Comparison of ENCODE assay signal across 9 cellular contexts in the genomic region with DNA sequence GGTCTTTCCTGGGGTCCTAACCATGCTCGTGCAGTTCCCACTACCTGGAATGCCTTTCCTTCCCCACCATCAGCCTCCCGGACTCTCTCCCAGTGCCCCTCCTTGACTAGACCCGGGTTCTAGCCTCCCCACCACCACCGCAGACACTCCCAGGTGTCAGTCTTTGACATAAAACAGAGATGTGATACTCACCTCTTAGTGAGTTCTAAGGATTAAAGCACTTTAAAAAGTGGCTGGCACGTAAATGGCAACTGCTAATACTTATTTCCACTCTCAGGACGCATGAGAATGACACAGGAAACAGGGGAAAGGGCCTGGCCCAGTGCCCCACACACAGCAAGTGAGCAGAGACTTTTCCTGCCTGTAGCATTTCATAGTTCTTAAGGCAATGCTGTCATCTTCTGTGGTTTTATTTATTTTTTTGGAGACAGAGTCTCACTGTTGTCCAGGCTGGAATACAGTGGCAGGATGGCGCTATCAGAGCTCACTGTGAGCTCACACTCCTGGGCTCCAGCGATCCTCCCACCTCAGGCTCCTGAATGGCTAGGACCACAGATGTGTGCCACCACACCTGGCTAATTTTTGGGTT. TPM values are rescaled to one million over a fixed set of nuclear protein-coding genes. Genes with fewer than 3 reads are reported as not detected.
A peak's percentile ranks its signal among the peaks of the same experiment; 100 is the strongest.
DNase-seq lines count a peak whose midpoint lies in the region; ATAC-seq, FAIRE-seq and TF ChIP-seq lines count a peak whose summit lies in the region.
"Had no signal": no experiment of that assay in that cellular context is flagged by ENCODE, and none has a peak within 500 bp of the region (broad histone marks: within the 10 kb centered on the region; RNA-seq: fewer than 3 reads in every experiment).

No MANE protein-coding gene starts in this region.

- H3K4me1 Mint-ChIP-seq in activated T-cell treated with anti-CD3 and anti-CD28 coated beads, Interleukin-2, amount 50 U/mL, for 24 hours (ENCODE audit: low read depth) = peaks cover 76% of the 10 kb centered on the region
- H3K4me1 Mint-ChIP-seq in astrocyte (ENCODE audit: low read depth, unreplicated experiment) = peaks cover 41% of the 10 kb centered on the region

- no peaks in the 10 kb centered on the region for H3K9me3 ChIP-seq in astrocyte (ENCODE audit: insufficient read depth, low read depth, low read length)
- no peaks in the 10 kb centered on the region for H3K9me3 ChIP-seq in left lung
- no peaks in the 10 kb centered on the region for H3K9me3 ChIP-seq in thymus (ENCODE audit: control insufficient read depth)

- H3K9ac ChIP-seq in astrocyte (ENCODE audit: low read length) = no peak overlapping the region

- peaks cover 5% of the 10 kb centered on the region for H4K20me1 ChIP-seq in astrocyte (ENCODE audit: insufficient read depth, low read length)

- WGBS in thymus = 87% methylated on average over 8 of the region's 8 CpGs

- H3K27ac ChIP-seq in astrocyte (ENCODE audit: low read depth, low read length) = no peak overlapping the region
- H3K27ac ChIP-seq in left lung = peak overlapping the region; percentile 98
- peak overlapping the region; percentile 54 for H3K27ac ChIP-seq in thymus (ENCODE audit: low read depth)

- peak overlapping the region; percentile 23 for H3K4me3 Mint-ChIP-seq in activated T-cell treated with anti-CD3 and anti-CD28 coated beads, Interleukin-2, amount 50 U/mL, for 24 hours
- H3K4me3 Mint-ChIP-seq in astrocyte (ENCODE audit: unreplicated experiment) = peak overlapping the region; percentile 36

- H3K27me3 ChIP-seq in astrocyte (ENCODE audit: insufficient read depth, low read length) (no peaks in the 10 kb centered on the region), left lung (no peaks in the 10 kb centered on the region), thymus (ENCODE audit: control insufficient read depth, insufficient read depth) (no peaks in the 10 kb centered on the region)

- no peaks in the 10 kb centered on the region for H3K9me3 Mint-ChIP-seq in activated T-cell treated with anti-CD3 and anti-CD28 coated beads, Interleukin-2, amount 50 U/mL, for 24 hours
- H3K9me3 Mint-ChIP-seq in astrocyte (ENCODE audit: unreplicated experiment) = no peaks in the 10 kb centered on the region

- H3K36me3 Mint-ChIP-seq in activated T-cell treated with anti-CD3 and anti-CD28 coated beads, Interleukin-2, amount 50 U/mL, for 24 hours (ENCODE audit: low read depth) = peaks cover 23% of the 10 kb centered on the region
- H3K36me3 Mint-ChIP-seq in astrocyte (ENCODE audit: low read depth, unreplicated experiment) = peaks cover 8% of the 10 kb centered on the region

- no peak for TF ChIP-seq CTCF in astrocyte (IDR thresholded peaks at IDR 0.05; ENCODE audit: insufficient read depth, low read depth, low read length)
- TF ChIP-seq CTCF in left lung (IDR thresholded peaks at IDR 0.05) = no peak

- ATAC-seq in left lung (no peak), GM18519 (IDR thresholded peaks at IDR 0.05; ENCODE audit: low FRiP score, unreplicated experiment) (no peak)

- no peak overlapping the region for H3K4me2 ChIP-seq in astrocyte (ENCODE audit: low read length)

- H2AFZ ChIP-seq in astrocyte (ENCODE audit: low read depth, low read length) = no peak overlapping the region

- H3K4me3 ChIP-seq in astrocyte (ENCODE audit: insufficient read depth, low read depth, low read length) (no peak overlapping the region), left lung (no peak overlapping the region), thymus (ENCODE audit: low read length) (no peak overlapping the region)

- FAIRE-seq in astrocyte (lab: Jason Lieb, UNC) = no peak

- no peaks in the 10 kb centered on the region for H3K27me3 Mint-ChIP-seq in activated T-cell treated with anti-CD3 and anti-CD28 coated beads, Interleukin-2, amount 50 U/mL, for 24 hours
- H3K27me3 Mint-ChIP-seq in astrocyte (ENCODE audit: low read depth, unreplicated experiment) = no peaks in the 10 kb centered on the region

- DNase-seq in activated T-cell treated with anti-CD3 and anti-CD28 coated beads, Interleukin-2, amount 50 U/mL, for 24 hours = no peak
- no peak for DNase-seq in activated T-cell treated with anti-CD3 and anti-CD28 coated beads, Interleukin-2, amount 50 U/mL, for 48 hours
- DNase-seq in astrocyte (ENCODE audit: low read depth) (peak; percentile 14), left lung (no peak), D341Med (ENCODE audit: low spot score) (no peak)
- no peak for DNase-seq in activated effector memory CD4-positive, alpha-beta T cell treated with Interleukin-2 at 50 U/mL for 16 hours
- DNase-seq: activated gamma-delta T cell treated with Interleukin-2 at 50 U/mL for 16 hours had no signal

- intact Hi-C loops in left lung (cut with DNase I) = no loop called here

- H3K36me3 ChIP-seq in astrocyte (ENCODE audit: insufficient read depth, low read length) = no peaks in the 10 kb centered on the region
- peaks cover 0 to 5% of the 10 kb centered on the region in 2 donors for H3K36me3 ChIP-seq in left lung
- peaks cover 6% of the 10 kb centered on the region for H3K36me3 ChIP-seq in thymus (ENCODE audit: control insufficient read depth, insufficient read depth)

- peak overlapping the region; percentile 97 for H3K27ac Mint-ChIP-seq in activated T-cell treated with anti-CD3 and anti-CD28 coated beads, Interleukin-2, amount 50 U/mL, for 24 hours
- H3K27ac Mint-ChIP-seq in astrocyte (ENCODE audit: unreplicated experiment) = peak overlapping the region; percentile 84

- peaks cover 29% of the 10 kb centered on the region for H3K79me2 ChIP-seq in astrocyte (ENCODE audit: insufficient read depth, low read length)

- H3K4me1 ChIP-seq in astrocyte (ENCODE audit: insufficient read depth, low read length) (peaks cover 50% of the 10 kb centered on the region), left lung (peaks cover 48 to 90% of the 10 kb centered on the region in 2 donors), thymus (ENCODE audit: control insufficient read depth, insufficient read depth, low read length) (peaks cover 29% of the 10 kb centered on the region)

RNA-seq across cellular contexts. Expression of gene SLC25A45, which starts 1.9 kb away (rescaled TPM):
- total RNA-seq in astrocyte (1.9 and 2.6 TPM in 2 replicates), left lung (1 to 10 TPM; 8.4 to 9.8 TPM)
- 35.3 TPM for polyA plus RNA-seq in thymus

RNA-seq across cellular contexts. Expression of gene FRMD8, which starts 2.0 kb away (rescaled TPM):
- total RNA-seq in astrocyte = 61.2 and 76.3 TPM in 2 replicates
- total RNA-seq in left lung = 10 to 100 TPM; 31.7 to 31.9 TPM
- polyA plus RNA-seq in thymus = 21.4 TPM

RNA-seq across cellular contexts. Expression of gene TIGD3, which starts 29.8 kb away (rescaled TPM):
- total RNA-seq in astrocyte = 0.20 and 0.29 TPM in 2 replicates
- under 1 TPM; 0.21 to 0.32 TPM for total RNA-seq in left lung
- 1.9 TPM for polyA plus RNA-seq in thymus

RNA-seq across cellular contexts. Expression of gene NEAT1, which starts 38.2 kb away (rescaled TPM):
- total RNA-seq in astrocyte (202 and 317 TPM in 2 replicates), left lung (1,000 to 10,000 TPM; 1,146 to 1,441 TPM)
- 3,325 TPM for polyA plus RNA-seq in thymus

RNA-seq across cellular contexts. Expression of gene DPF2, which starts 50.7 kb away (rescaled TPM):
- 58.5 and 66.4 TPM in 2 replicates for total RNA-seq in astrocyte
- 10 to 100 TPM; 47.4 to 51.4 TPM for total RNA-seq in left lung
- polyA plus RNA-seq in thymus = 30.8 TPM
